8 cellular contexts compared by ENCODE assay signal in the genomic region with DNA sequence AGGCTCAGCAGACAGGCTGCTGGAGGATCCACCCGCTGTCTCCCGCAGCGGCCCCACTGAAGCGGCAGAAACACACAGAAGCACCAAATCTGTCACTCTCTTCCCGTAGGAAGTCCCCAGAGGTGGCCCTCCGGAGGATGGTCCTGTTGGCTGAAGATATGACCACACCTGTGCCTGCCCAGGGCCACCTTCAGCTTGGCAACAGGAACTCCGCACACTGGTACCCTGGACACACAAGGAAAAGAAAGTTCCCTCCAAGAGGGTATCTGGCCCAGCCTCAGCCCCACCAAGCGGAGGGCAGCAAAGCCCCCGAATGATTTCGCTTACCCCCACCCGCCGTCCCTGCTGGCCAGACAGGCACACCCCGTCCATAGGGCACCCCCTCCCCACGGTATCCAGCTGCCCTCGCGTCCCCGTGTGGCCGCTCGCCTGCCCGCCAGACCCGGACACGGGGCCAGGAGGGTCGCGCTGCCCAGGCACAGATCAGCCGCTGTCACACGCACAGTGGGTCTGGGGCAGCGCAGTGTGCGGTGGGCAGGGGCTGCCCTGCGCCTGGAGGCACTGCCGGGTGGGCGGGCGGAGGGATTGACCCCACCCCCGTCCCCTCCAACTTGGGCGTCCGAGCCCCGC. TPM values are rescaled to one million over a fixed set of nuclear protein-coding genes. Genes with fewer than 3 reads are reported as not detected.
A peak's percentile ranks its signal among the peaks of the same experiment; 100 is the strongest.
DNase-seq lines count a peak whose midpoint lies in the region; ATAC-seq and TF ChIP-seq lines count a peak whose summit lies in the region.

No MANE protein-coding gene starts in this region.

- no peaks in the 10 kb centered on the region for H3K9me3 Mint-ChIP-seq in CD8-positive, alpha-beta memory T cell

- POLR2A ChIA-PET in CD8-positive, alpha-beta memory T cell (lab: Charles Lee), result interaction anchor here (0.8 to 1.2 kb wide), 5 partner anchors 8 to 360 kb away, joined by 3 to 4 read pairs (median 3); partner anchors contain the start of genes BET1L, IRF7, PHRF1 and RIC8A

- H3K4me1 ChIP-seq in CD8-positive, alpha-beta memory T cell (ENCODE audit: insufficient read depth, low read length), result peaks cover 9% of the 10 kb centered on the region
- H3K4me1 ChIP-seq in HUES48 (ENCODE audit: control insufficient read depth, insufficient read depth, low read length), result peaks cover 9% of the 10 kb centered on the region
- H3K4me1 ChIP-seq in mesodermal cell (ENCODE audit: control insufficient read depth, insufficient read depth, low read length, poor library complexity, severe bottlenecking), result no peaks in the 10 kb centered on the region

- H3K4me1 Mint-ChIP-seq in CD8-positive, alpha-beta memory T cell, result peaks cover 0 to 10% (median 3%) of the 10 kb centered on the region in 3 donors

- no peaks in the 10 kb centered on the region for H3K36me3 ChIP-seq in CD8-positive, alpha-beta memory T cell (ENCODE audit: insufficient read depth, low read length)
- H3K36me3 ChIP-seq in HUES48 (ENCODE audit: control insufficient read depth, insufficient read depth, low read length) (peaks cover 15% of the 10 kb centered on the region), mesodermal cell (ENCODE audit: control insufficient read depth, insufficient read depth, low read length) (no peaks in the 10 kb centered on the region)

- peak overlapping the region in 7 of 8 donors; percentile 39 to 87 (median 81) for H3K27ac Mint-ChIP-seq in CD8-positive, alpha-beta memory T cell

- no peaks in the 10 kb centered on the region for H3K27me3 ChIP-seq in CD8-positive, alpha-beta memory T cell (ENCODE audit: insufficient read depth, low read length, poor library complexity, severe bottlenecking)
- no peaks in the 10 kb centered on the region; the same call in 1 of the 2 replicates for H3K27me3 ChIP-seq in HUES48 (ENCODE audit: control insufficient read depth, insufficient read depth, low read length)

- H3K9ac ChIP-seq in HUES48 (ENCODE audit: low read depth, low read length), result no peak overlapping the region

- peaks cover 0 to 8% (median 0%) of the 10 kb centered on the region in 3 donors for H3K36me3 Mint-ChIP-seq in CD8-positive, alpha-beta memory T cell

- peak overlapping the region; percentile 39 to 82 (median 74) for H3K4me3 Mint-ChIP-seq in CD8-positive, alpha-beta memory T cell

- WGBS in mesodermal cell (ENCODE audit: insufficient coverage in 2 of 2), 2 experiments, result 25 to 32% methylated on average over 26 to 31 of the region's 36 CpGs

- no peak overlapping the region for H3K4me3 ChIP-seq in CD8-positive, alpha-beta memory T cell (ENCODE audit: low read length)
- peak overlapping the region; percentile 64 for H3K4me3 ChIP-seq in HUES48 (ENCODE audit: low read depth, low read length)
- H3K4me3 ChIP-seq in cardiac fibroblast (replicated peaks in 1 of 2; ENCODE audit: low read depth in 2 of 2, low read length in 2 of 2), result peak overlapping the region; percentile 64 to 94
- H3K4me3 ChIP-seq in mesodermal cell (ENCODE audit: extremely low read depth, insufficient read depth, low read length, poor library complexity, severe bottlenecking), result peak overlapping the region; percentile 51

- H3K27me3 Mint-ChIP-seq in CD8-positive, alpha-beta memory T cell, result no peaks in the 10 kb centered on the region

- TF ChIP-seq CTCF in cardiac fibroblast (IDR thresholded peaks at IDR 0.05; ENCODE audit: low read depth, low read length), result no peak

- peak overlapping the region; percentile 60 for H3K27ac ChIP-seq in CD8-positive, alpha-beta memory T cell (ENCODE audit: low read depth, low read length)
- no peak overlapping the region for H3K27ac ChIP-seq in HUES48 (ENCODE audit: low read depth, low read length)
- H3K27ac ChIP-seq in mesodermal cell (ENCODE audit: low read depth, low read length, severe bottlenecking), result no peak overlapping the region

- no peaks in the 10 kb centered on the region for H3K9me3 ChIP-seq in CD8-positive, alpha-beta memory T cell (ENCODE audit: low read length)
- no peaks in the 10 kb centered on the region for H3K9me3 ChIP-seq in HUES48 (ENCODE audit: control insufficient read depth, insufficient read depth, low read length)
- no peaks in the 10 kb centered on the region for H3K9me3 ChIP-seq in mesodermal cell (ENCODE audit: control insufficient read depth, low read length)

- ATAC-seq in HG03108 (IDR thresholded peaks at IDR 0.05; ENCODE audit: unreplicated experiment) (no peak), HG02852 (IDR thresholded peaks at IDR 0.05; ENCODE audit: unreplicated experiment) (no peak), HG03378 (IDR thresholded peaks at IDR 0.05; ENCODE audit: unreplicated experiment) (no peak)

- DNase-seq in CD8-positive, alpha-beta memory T cell, result peak in 4 of 5 donors; percentile 22 to 66 (median 35)
- no peak for DNase-seq in cardiac fibroblast (ENCODE audit: low read depth in 2 of 2)
- DNase-seq in cortex of kidney (lab: John Stamatoyannopoulos, UW), result no peak

- CTCF ChIA-PET in CD8-positive, alpha-beta memory T cell (lab: Charles Lee), result interaction anchor here (1.4 kb wide), 1 partner anchor 155 kb away, joined by 3 read pairs; no protein-coding TSS in a partner anchor

RNA-seq across cellular contexts. Expression of gene RASSF7, which starts 7.0 kb away (rescaled TPM):
- total RNA-seq in CD8-positive, alpha-beta memory T cell, result 10 to 100 TPM; 20.4 to 20.7 TPM
- polyA plus RNA-seq in CD8-positive, alpha-beta memory T cell, result 39.7 TPM
- polyA plus RNA-seq in mesodermal cell (2013, experiment 1 of 2), result 5.1 TPM
- polyA plus RNA-seq in mesodermal cell (2013, experiment 2 of 2), result 3.9 TPM

RNA-seq across cellular contexts. Expression of gene LMNTD2, which starts 7.2 kb away (rescaled TPM):
- 1 to 10 TPM; 1.2 to 2.4 TPM for total RNA-seq in CD8-positive, alpha-beta memory T cell
- 1.1 TPM for polyA plus RNA-seq in CD8-positive, alpha-beta memory T cell
- 1.3 TPM for polyA plus RNA-seq in mesodermal cell (2013, experiment 1 of 2)
- polyA plus RNA-seq in mesodermal cell (2013, experiment 2 of 2), result 1.3 TPM

RNA-seq across cellular contexts. Expression of gene PHRF1, which starts 8.5 kb away (rescaled TPM):
- 10 to 100 TPM; 47.3 to 49.8 TPM for total RNA-seq in CD8-positive, alpha-beta memory T cell
- 17.7 TPM for polyA plus RNA-seq in CD8-positive, alpha-beta memory T cell
- 22.1 TPM for polyA plus RNA-seq in mesodermal cell (2013, experiment 1 of 2)
- polyA plus RNA-seq in mesodermal cell (2013, experiment 2 of 2), result 18.6 TPM

RNA-seq across cellular contexts. Expression of gene LRRC56, which starts 30.4 kb away (rescaled TPM):
- total RNA-seq in CD8-positive, alpha-beta memory T cell, result 1 to 10 TPM; 1.8 to 2.1 TPM
- polyA plus RNA-seq in CD8-positive, alpha-beta memory T cell, result 0.81 TPM
- 0.77 TPM for polyA plus RNA-seq in mesodermal cell (2013, experiment 1 of 2)
- polyA plus RNA-seq in mesodermal cell (2013, experiment 2 of 2), result 0.66 TPM

RNA-seq across cellular contexts. Expression of gene HRAS, which starts 32.4 kb away (rescaled TPM):
- 10 to 100 TPM; 86.9 to 91.5 TPM for total RNA-seq in CD8-positive, alpha-beta memory T cell
- polyA plus RNA-seq in CD8-positive, alpha-beta memory T cell, result 22.5 TPM
- polyA plus RNA-seq in mesodermal cell (2013, experiment 1 of 2), result 44.8 TPM
- polyA plus RNA-seq in mesodermal cell (2013, experiment 2 of 2), result 42.3 TPM

Comparison
In these comparisons a context has a peak if more than half of its experiments do, and no peak if none do; other contexts are left out.
1. DNase-seq: peak in CD8-positive, alpha-beta memory T cell (4 of 5); none in cardiac fibroblast (0 of 2) and cortex of kidney (single experiment).